Comparison of ENCODE assay signal across 17 cellular contexts in the genomic region with DNA sequence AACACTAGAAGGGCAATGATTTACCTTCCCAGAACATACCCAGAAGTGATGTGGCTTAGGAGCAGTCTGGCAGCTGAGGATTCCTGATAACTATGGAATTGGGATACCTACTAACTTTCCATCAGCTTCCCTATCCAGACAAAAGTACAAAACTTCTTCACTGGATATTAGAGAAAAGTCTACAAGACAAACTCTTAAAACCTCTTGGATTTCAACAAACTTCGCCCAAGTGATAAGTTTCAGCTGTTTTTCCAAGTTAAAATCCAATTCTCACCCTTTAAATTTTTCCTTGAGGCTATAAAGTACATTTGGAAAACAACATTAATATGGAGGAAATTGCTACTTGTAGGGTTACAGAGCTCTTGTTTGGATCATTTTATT. TPM values are rescaled to one million over a fixed set of nuclear protein-coding genes. Genes with fewer than 3 reads are reported as not detected.
A peak's percentile ranks its signal among the peaks of the same experiment; 100 is the strongest.
DNase-seq lines count a peak whose midpoint lies in the region; FAIRE-seq and TF ChIP-seq lines count a peak whose summit lies in the region.
"Had no signal": no experiment of that assay in that cellular context is flagged by ENCODE, and none has a peak within 500 bp of the region (broad histone marks: within the 10 kb centered on the region; RNA-seq: fewer than 3 reads in every experiment).

No MANE protein-coding gene starts in this region.

- H3K79me2 ChIP-seq in OCI-LY3 (ENCODE audit: low read length) (no peaks in the 10 kb centered on the region), endothelial cell of umbilical vein (ENCODE audit: control insufficient read depth, insufficient read depth, low read length) (no peaks in the 10 kb centered on the region), hepatocyte (no peaks in the 10 kb centered on the region)

- BruUV-seq in endothelial cell of umbilical vein (replicated peaks; lab: Mats Ljungman, UMichigan), result no TSS peak

- H3K4me1 ChIP-seq in OCI-LY3 (ENCODE audit: low read length) (peaks cover 13% of the 10 kb centered on the region), endothelial cell of umbilical vein (ENCODE audit: control insufficient read depth, extremely low read depth, insufficient read depth, low read length) (peaks cover 20% of the 10 kb centered on the region), hepatocyte (ENCODE audit: insufficient read depth) (peaks cover 3% of the 10 kb centered on the region), subcutaneous abdominal adipose tissue (ENCODE audit: control insufficient read depth in 5 of 5, insufficient read depth in 5 of 5, low read length in 5 of 5) (peaks cover 3 to 7% (median 6%) of the 10 kb centered on the region in 5 donors)
- no peaks in the 10 kb centered on the region for H3K4me1 ChIP-seq in CD8-positive, alpha-beta memory T cell (ENCODE audit: insufficient read depth, low read length)
- H3K4me1 ChIP-seq: BE2C had no signal

- H3K4me2 ChIP-seq in OCI-LY3 (ENCODE audit: low read length), result 0 out of 2 replicates have a peak overlapping the region, but pooled peaks have one; percentile 32
- H3K4me2 ChIP-seq in endothelial cell of umbilical vein (ENCODE audit: insufficient read depth, low read length), result peak overlapping the region; percentile 77
- no peak overlapping the region for H3K4me2 ChIP-seq in hepatocyte
- H3K4me2 ChIP-seq: GM23338 had no signal

- no peaks in the 10 kb centered on the region for H3K4me1 Mint-ChIP-seq in CD8-positive, alpha-beta memory T cell
- H3K4me1 Mint-ChIP-seq: GM23338 had no signal

- H3K27me3 Mint-ChIP-seq in CD8-positive, alpha-beta memory T cell, result no peaks in the 10 kb centered on the region
- H3K27me3 Mint-ChIP-seq: activated naive CD8-positive, alpha-beta T cell had no signal

- no peak overlapping the region for H3K27ac ChIP-seq in OCI-LY3 (ENCODE audit: low read length)
- H3K27ac ChIP-seq in endothelial cell of umbilical vein (ENCODE audit: insufficient read depth, low read depth, low read length), result peak overlapping the region; percentile 58
- H3K27ac ChIP-seq in hepatocyte, result peak overlapping the region; percentile 48
- H3K27ac ChIP-seq in subcutaneous abdominal adipose tissue (ENCODE audit: low read depth, low read length), result peak overlapping the region; percentile 45
- no peak overlapping the region for H3K27ac ChIP-seq in CD8-positive, alpha-beta memory T cell (ENCODE audit: low read depth, low read length)

- no peaks in the 10 kb centered on the region for H3K9me1 ChIP-seq in endothelial cell of umbilical vein (replicated peaks; ENCODE audit: control insufficient read depth, extremely low read depth, insufficient read depth, low read length)

- H3K4me3 Mint-ChIP-seq in CD8-positive, alpha-beta memory T cell, result no peak overlapping the region
- H3K4me3 Mint-ChIP-seq: activated naive CD8-positive, alpha-beta T cell; activated T-cell treated with anti-CD3 and anti-CD28 coated beads, Interleukin-2, amount 50 U/mL, for 4 hours; GM23338 had no signal

- H3K9me3 Mint-ChIP-seq in CD8-positive, alpha-beta memory T cell, result peaks cover 3 to 11% (median 4%) of the 10 kb centered on the region in 5 donors

- POLR2A ChIA-PET in endothelial cell of umbilical vein (lab: Charles Lee), result no interaction called here
- POLR2A ChIA-PET in CD8-positive, alpha-beta memory T cell (lab: Charles Lee), result no interaction called here

- H3K36me3 Mint-ChIP-seq in CD8-positive, alpha-beta memory T cell, result peaks cover 0 to 1% (median 0%) of the 10 kb centered on the region in 3 donors
- H3K36me3 Mint-ChIP-seq: activated naive CD8-positive, alpha-beta T cell had no signal

- intact Hi-C loops in endothelial cell of umbilical vein (cut with micrococcal nuclease), result no loop called here

- CTCF ChIA-PET in endothelial cell of umbilical vein (lab: Charles Lee), result interaction anchor here (1.3 to 2.4 kb wide), 3 partner anchors 54 to 224 kb away, joined by 3 to 13 read pairs (median 3); no protein-coding TSS in a partner anchor
- CTCF ChIA-PET in CD8-positive, alpha-beta memory T cell (lab: Charles Lee), result no interaction called here

- H3K27me3 ChIP-seq in OCI-LY3 (ENCODE audit: low read depth, low read length) (no peaks in the 10 kb centered on the region), endothelial cell of umbilical vein (ENCODE audit: control insufficient read depth in 2 of 2, insufficient read depth in 2 of 2, low read length in 2 of 2) (no peaks in the 10 kb centered on the region), hepatocyte (no peaks in the 10 kb centered on the region), subcutaneous abdominal adipose tissue (ENCODE audit: control insufficient read depth in 5 of 5, insufficient read depth in 4 of 5, low read length in 5 of 5) (no peaks in the 10 kb centered on the region)
- H3K27me3 ChIP-seq in CD8-positive, alpha-beta memory T cell (ENCODE audit: insufficient read depth, low read length, poor library complexity, severe bottlenecking), result no peaks in the 10 kb centered on the region
- H3K27me3 ChIP-seq: BE2C, pancreas had no signal

- no peaks in the 10 kb centered on the region; the same call in none of the 2 replicates for H3K9me3 ChIP-seq in OCI-LY3 (ENCODE audit: insufficient read depth, low read length)
- H3K9me3 ChIP-seq in endothelial cell of umbilical vein (replicated peaks; ENCODE audit: control insufficient read depth, insufficient read depth, low read length), result no peaks in the 10 kb centered on the region
- no peaks in the 10 kb centered on the region for H3K9me3 ChIP-seq in hepatocyte (ENCODE audit: low read depth)
- peaks cover 0 to 3% (median 0%) of the 10 kb centered on the region in 5 donors for H3K9me3 ChIP-seq in subcutaneous abdominal adipose tissue (ENCODE audit: control insufficient read depth in 5 of 5, low read length in 5 of 5)
- H3K9me3 ChIP-seq in CD8-positive, alpha-beta memory T cell (ENCODE audit: low read length), result no peaks in the 10 kb centered on the region
- H3K9me3 ChIP-seq: BE2C, pancreas had no signal

- H4K20me1 ChIP-seq in OCI-LY3 (ENCODE audit: insufficient read depth, low read length) (no peaks in the 10 kb centered on the region), endothelial cell of umbilical vein (replicated peaks; ENCODE audit: control insufficient read depth, extremely low read depth, insufficient read depth, low read length) (no peaks in the 10 kb centered on the region), hepatocyte (ENCODE audit: insufficient read depth, poor library complexity, severe bottlenecking) (no peaks in the 10 kb centered on the region)

- no peak overlapping the region for H3K9ac ChIP-seq in OCI-LY3 (ENCODE audit: low read length)
- H3K9ac ChIP-seq in endothelial cell of umbilical vein (replicated peaks; ENCODE audit: extremely low read depth, insufficient read depth, low read length), result peak overlapping the region; percentile 25
- H3K9ac ChIP-seq in subcutaneous abdominal adipose tissue (ENCODE audit: low read length in 5 of 5), result no peak overlapping the region

- no peak overlapping the region for H3K27ac Mint-ChIP-seq in CD8-positive, alpha-beta memory T cell
- H3K27ac Mint-ChIP-seq: activated naive CD8-positive, alpha-beta T cell; GM23338 had no signal

- no peaks in the 10 kb centered on the region for H3K36me3 ChIP-seq in OCI-LY3 (replicated peaks; ENCODE audit: low read depth, low read length)
- H3K36me3 ChIP-seq in endothelial cell of umbilical vein (ENCODE audit: control insufficient read depth in 2 of 2, extremely low read depth in 1 of 2, insufficient read depth in 2 of 2, low read length in 2 of 2), result no peaks in the 10 kb centered on the region
- H3K36me3 ChIP-seq in hepatocyte (replicated peaks; ENCODE audit: insufficient read depth, low read depth), result no peaks in the 10 kb centered on the region
- no peaks in the 10 kb centered on the region for H3K36me3 ChIP-seq in subcutaneous abdominal adipose tissue (ENCODE audit: control insufficient read depth in 5 of 5, insufficient read depth in 5 of 5, low read length in 5 of 5)
- H3K36me3 ChIP-seq in CD8-positive, alpha-beta memory T cell (ENCODE audit: insufficient read depth, low read length), result no peaks in the 10 kb centered on the region
- H3K36me3 ChIP-seq: BE2C, pancreas had no signal

- H3K9me2 ChIP-seq in hepatocyte (replicated peaks; ENCODE audit: insufficient read depth), result no peaks in the 10 kb centered on the region

- no peak overlapping the region for H2AFZ ChIP-seq in OCI-LY3 (ENCODE audit: low read depth, low read length)
- peak overlapping the region; percentile 68 for H2AFZ ChIP-seq in endothelial cell of umbilical vein (ENCODE audit: low read depth, low read length)
- no peak overlapping the region for H2AFZ ChIP-seq in hepatocyte
- H2AFZ ChIP-seq: GM23338 had no signal

- TF ChIP-seq CTCF in OCI-LY3 (IDR thresholded peaks at IDR 0.05; ENCODE audit: low read depth, low read length) (no peak), endothelial cell of umbilical vein (IDR thresholded peaks at IDR 0.05; ENCODE audit: extremely low read depth in 1 of 2, insufficient read depth in 1 of 2, low read depth in 1 of 2, low read length in 2 of 2) (no peak), hepatocyte (IDR thresholded peaks at IDR 0.05; ENCODE audit: poor library complexity) (no peak)

- dilution Hi-C loops in endothelial cell of umbilical vein (cut with MboI; ENCODE audit: extremely low pct_ligation_motif_present, low sequenced_read_pairs), result no loop called here

- no peak for FAIRE-seq in endothelial cell of umbilical vein (lab: Jason Lieb, UNC)
- FAIRE-seq: GM12892, pancreas, small intestine had no signal

- H3K4me3 ChIP-seq in OCI-LY3 (ENCODE audit: low read length) (no peak overlapping the region), endothelial cell of umbilical vein (replicated peaks in 1 of 3; ENCODE audit: insufficient read depth in 1 of 3, low read depth in 1 of 3, low read length in 3 of 3) (no peak overlapping the region), hepatocyte (no peak overlapping the region), subcutaneous abdominal adipose tissue (ENCODE audit: low read depth in 1 of 5, low read length in 5 of 5) (no peak overlapping the region)
- H3K4me3 ChIP-seq in CD8-positive, alpha-beta memory T cell (ENCODE audit: low read length), result no peak overlapping the region
- H3K4me3 ChIP-seq: GM23338, pancreas had no signal

- WGBS in hepatocyte (ENCODE audit: low lambda C conversion rate, missing lambda C conversion rate), result 50% methylated on average over 1 of the region's 1 CpG

- no peak for DNase-seq in endothelial cell of umbilical vein (ENCODE audit: low read depth, low spot score)
- no peak for DNase-seq in hepatocyte (ENCODE audit: low spot score)
- no peak for DNase-seq in CD8-positive, alpha-beta memory T cell
- DNase-seq in Ammon's horn (ENCODE audit: low spot score), result no peak
- DNase-seq in C1 segment of cervical spinal cord (lab: John Stamatoyannopoulos, UW), result no peak
- DNase-seq in NOMO-1 treated with DMSO at 0.1 percent for 48 hours (lab: John Stamatoyannopoulos, UW; ENCODE audit: unreplicated experiment), result no peak
- DNase-seq: activated T-cell treated with anti-CD3 and anti-CD28 coated beads, Interleukin-2, amount 50 U/mL, for 4 hours; BE2C; KG1; NCI-H2081 treated with DMSO at 0.1 percent for 48 hours; pancreas; small intestine had no signal

- TF ChIP-seq POLR2A in endothelial cell of umbilical vein (IDR thresholded peaks at IDR 0.05; ENCODE audit: low read depth, low read length), result no peak

RNA-seq across cellular contexts. Expression of a gene that starts 58.2 kb away (rescaled TPM):
- total RNA-seq in endothelial cell of umbilical vein (22.2 and 28.2 TPM in 2 replicates), hepatocyte (26.0 and 33.1 TPM in 2 replicates)
- polyA plus RNA-seq in endothelial cell of umbilical vein (7.7 and 9.3 TPM in 2 replicates), hepatocyte (28.9 and 29.2 TPM in 2 replicates)
- 9.7 and 11.0 TPM in 2 replicates for polyA plus RNA-seq in endothelial cell of umbilical vein (2011; cell fraction: cytosol; rRNA removed)
- 17.3 and 23.1 TPM in 2 replicates for polyA plus RNA-seq in endothelial cell of umbilical vein (2011; cell fraction: nucleus; rRNA removed)
- polyA plus RNA-seq in endothelial cell of umbilical vein (2012), result 23.4 and 30.0 TPM in 2 replicates
- 30.9 and 37.5 TPM in 2 replicates for polyA minus RNA-seq in endothelial cell of umbilical vein
- polyA minus RNA-seq in endothelial cell of umbilical vein (2011; cell fraction: cytosol; rRNA and poly(A)+ RNA removed), result 1.6 TPM
- polyA minus RNA-seq in endothelial cell of umbilical vein (2011; cell fraction: nucleus; rRNA and poly(A)+ RNA removed), result 66.6 and 75.1 TPM in 2 replicates
- not detected for total RNA-seq in CD8-positive, alpha-beta memory T cell
- polyA plus RNA-seq in CD8-positive, alpha-beta memory T cell, result not detected

Comparison
In these comparisons a context has a peak if more than half of its experiments do, and no peak if none do; other contexts are left out.
1. H3K27ac ChIP-seq: peak in endothelial cell of umbilical vein (single experiment), hepatocyte (single experiment) and subcutaneous abdominal adipose tissue (single experiment); none in OCI-LY3 (single experiment) and CD8-positive, alpha-beta memory T cell (single experiment).
2. RNA of a gene that starts 58.2 kb away (total RNA-seq): 26.0 to 33.1 TPM in hepatocyte and 22.2 to 28.2 TPM in endothelial cell of umbilical vein; not detected in CD8-positive, alpha-beta memory T cell; every median in the first group is over 10 times any median in the second.